33 cellular contexts compared by ENCODE assay signal in the genomic region with DNA sequence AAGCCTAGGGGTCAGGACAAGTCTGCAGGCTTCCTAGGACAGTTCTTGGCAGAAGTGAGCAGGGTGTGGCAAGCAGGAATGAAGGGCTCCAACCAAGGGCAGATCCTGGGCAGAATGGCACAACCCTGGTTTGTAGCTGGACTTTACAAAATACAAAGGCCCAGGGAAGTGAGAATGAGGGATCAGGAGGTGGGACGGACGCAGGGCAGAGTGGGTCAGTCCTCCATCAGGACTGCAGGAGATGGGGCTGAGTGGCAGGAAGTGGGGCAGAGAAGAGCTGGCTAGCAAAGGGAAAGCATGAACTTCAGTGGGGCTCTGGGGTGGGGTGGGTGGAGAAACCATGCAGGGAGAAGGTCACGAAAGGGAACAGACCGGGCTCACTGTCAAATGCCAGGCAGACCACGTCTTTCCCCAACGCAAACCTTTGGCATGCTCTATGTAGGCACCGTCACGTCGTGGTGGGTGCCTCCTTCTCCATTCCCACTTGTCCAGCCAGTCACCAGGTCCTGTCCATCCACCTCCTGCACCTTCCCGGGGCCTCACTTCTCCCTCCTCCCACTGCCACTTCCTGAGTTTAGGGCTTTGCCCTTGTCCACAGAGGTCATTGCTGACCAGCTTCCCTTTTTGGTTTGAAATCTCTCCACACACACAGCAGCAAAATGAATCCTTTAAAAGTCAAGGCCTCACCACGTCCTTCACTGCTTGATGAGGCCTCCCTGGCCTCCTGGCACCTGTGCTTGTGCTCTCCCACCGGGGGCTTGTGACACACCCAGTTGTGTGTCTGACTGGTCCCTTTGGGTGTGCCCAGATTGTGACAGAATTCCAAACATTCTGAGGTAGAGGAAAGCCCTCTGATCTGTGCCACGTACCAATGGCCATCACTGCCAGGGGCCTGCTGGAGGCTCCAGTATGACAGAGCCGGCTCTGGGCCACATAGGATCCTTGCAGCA. TPM values are rescaled to one million over a fixed set of nuclear protein-coding genes. Genes with fewer than 3 reads are reported as not detected.
DNase-seq lines count a peak whose midpoint lies in the region; ATAC-seq, FAIRE-seq and TF ChIP-seq lines count a peak whose summit lies in the region.
"Had no signal": no experiment of that assay in that cellular context is flagged by ENCODE, and none has a peak within 500 bp of the region (broad histone marks: within the 10 kb centered on the region; RNA-seq: fewer than 3 reads in every experiment).

No MANE protein-coding gene starts in this region.

- H3K9me3 ChIP-seq in left lung (no peaks in the 10 kb centered on the region), stomach (no peaks in the 10 kb centered on the region)
- H3K9me3 ChIP-seq: HAP-1, right atrium auricular region had no signal

- no peak overlapping the region for H3K27ac Mint-ChIP-seq in activated T-cell treated with anti-CD3 and anti-CD28 coated beads, Interleukin-2, amount 50 U/mL, for 24 hours
- H3K27ac Mint-ChIP-seq in immature natural killer cell, result peak overlapping the region in 2 of 6 donors; percentile 53 to 71

- H3K4me3 Mint-ChIP-seq in activated T-cell treated with anti-CD3 and anti-CD28 coated beads, Interleukin-2, amount 50 U/mL, for 24 hours, result no peak overlapping the region
- H3K4me3 Mint-ChIP-seq in activated T-cell treated with anti-CD3 and anti-CD28 coated beads, Interleukin-2, amount 50 U/mL, for 4 hours, result no peak overlapping the region
- H3K4me3 Mint-ChIP-seq in immature natural killer cell, result no peak overlapping the region
- H3K4me3 Mint-ChIP-seq: neural crest cell had no signal

- no peak for TF ChIP-seq POLR2A in stomach (IDR thresholded peaks at IDR 0.05)
- no peak for TF ChIP-seq POLR2A in H54 (IDR thresholded peaks at IDR 0.05; ENCODE audit: low read depth, low read length)

- no peaks in the 10 kb centered on the region for H3K9me3 Mint-ChIP-seq in activated T-cell treated with anti-CD3 and anti-CD28 coated beads, Interleukin-2, amount 50 U/mL, for 24 hours
- no peaks in the 10 kb centered on the region for H3K9me3 Mint-ChIP-seq in activated T-cell treated with anti-CD3 and anti-CD28 coated beads, Interleukin-2, amount 50 U/mL, for 4 hours
- H3K9me3 Mint-ChIP-seq in immature natural killer cell, result no peaks in the 10 kb centered on the region

- ATAC-seq in activated T-cell treated with anti-CD3 and anti-CD28 coated beads, Interleukin-2, amount 50 U/mL, for 4 hours, result no peak
- ATAC-seq in left lung, result peak; percentile 54

- TF ChIP-seq CTCF in left lung (IDR thresholded peaks at IDR 0.05) (no peak), stomach (IDR thresholded peaks at IDR 0.05) (no peak)

- in situ Hi-C loops in ACHN (cut with HindIII; ENCODE audit: low pct_ligation_motif_present, low pct_unique_long_range_greater_than_20kb, low sequenced_read_pairs), result no loop called here

- intact Hi-C loops in left lung (cut with DNase I) (loop anchor here in 1 of 2 donors (5.0 kb wide), 1 partner anchor 171 kb away; no protein-coding TSS in a partner anchor), stomach (cut with DNase I; ENCODE audit: low total_unique reads) (loop anchor here (10.0 kb wide), 2 partner anchors 174 to 604 kb away; no protein-coding TSS in a partner anchor)

- H3K4me1 Mint-ChIP-seq in activated T-cell treated with anti-CD3 and anti-CD28 coated beads, Interleukin-2, amount 50 U/mL, for 24 hours (ENCODE audit: low read depth), result no peaks in the 10 kb centered on the region
- H3K4me1 Mint-ChIP-seq in activated T-cell treated with anti-CD3 and anti-CD28 coated beads, Interleukin-2, amount 50 U/mL, for 4 hours (ENCODE audit: low read depth), result no peaks in the 10 kb centered on the region
- H3K4me1 Mint-ChIP-seq in immature natural killer cell, result peaks cover 0 to 2% of the 10 kb centered on the region in 2 donors

- H3K27me3 Mint-ChIP-seq in activated T-cell treated with anti-CD3 and anti-CD28 coated beads, Interleukin-2, amount 50 U/mL, for 24 hours, result no peaks in the 10 kb centered on the region
- H3K27me3 Mint-ChIP-seq in activated T-cell treated with anti-CD3 and anti-CD28 coated beads, Interleukin-2, amount 50 U/mL, for 4 hours (ENCODE audit: low read depth), result no peaks in the 10 kb centered on the region
- peaks cover 0 to 2% (median 0%) of the 10 kb centered on the region in 3 donors for H3K27me3 Mint-ChIP-seq in immature natural killer cell (ENCODE audit: low read depth in 3 of 3)

- no peak overlapping the region for H3K4me3 ChIP-seq in left lung
- H3K4me3 ChIP-seq in stomach, result no peak overlapping the region
- H3K4me3 ChIP-seq: HAP-1, lung, PC-9, right atrium auricular region had no signal

- no peak for FAIRE-seq in H54 (lab: Jason Lieb, UNC)
- FAIRE-seq: A204.1, G401.6, GM19239, kidney had no signal

- H3K36me3 ChIP-seq in left lung (peaks cover 0 to 71% of the 10 kb centered on the region in 2 donors), stomach (peaks cover 20 to 74% (median 71%) of the 10 kb centered on the region in 4 donors)

- peak; percentile 20 for DNase-seq in activated T-cell treated with anti-CD3 and anti-CD28 coated beads, Interleukin-2, amount 50 U/mL, for 24 hours
- no peak for DNase-seq in activated T-cell treated with anti-CD3 and anti-CD28 coated beads, Interleukin-2, amount 50 U/mL, for 4 hours
- peak; percentile 60 for DNase-seq in SW480 (ENCODE audit: low spot score)
- no peak for DNase-seq in left lung
- peak; percentile 13 for DNase-seq in stomach
- no peak for DNase-seq in H54 (ENCODE audit: insufficient read length, low spot score)
- DNase-seq in ACHN, result no peak
- DNase-seq in immature natural killer cell, result no peak
- DNase-seq: activated gamma-delta T cell treated with Interleukin-2 at 50 U/mL for 16 hours; AML-193; brain microvascular endothelial cell; DMS53; effector CD4-positive, alpha-beta T cell; kidney; NCI-H1105; NCI-H1930; NCI-H524 treated with DMSO at 0.1 percent for 48 hours; PC-9; SHP77; stimulated activated CD4-positive, alpha-beta T cell treated with anti-CD3 and anti-CD28 coated beads, Interleukin-12 subunit alpha, Interleukin-12 subunit beta, amount 100 ng/mL, for 4 hours; stimulated activated CD4-positive, alpha-beta T cell treated with anti-CD3 and anti-CD28 coated beads, Interleukin-4, amount 100 ng/mL, for 1 hour; stimulated activated naive CD4-positive, alpha-beta T cell; SW 1271 had no signal

- H3K4me1 ChIP-seq in left lung, result peaks cover 0 to 5% of the 10 kb centered on the region in 2 donors
- peaks cover 0 to 7% (median 2%) of the 10 kb centered on the region in 4 donors for H3K4me1 ChIP-seq in stomach
- H3K4me1 ChIP-seq: HAP-1, parathyroid adenoma, right atrium auricular region had no signal

- WGBS in stomach, 5 donors, result 79 to 86% (median 84%) methylated on average over 14 of the region's 14 CpGs

- no peaks in the 10 kb centered on the region for H3K27me3 ChIP-seq in left lung
- H3K27me3 ChIP-seq in stomach, result no peaks in the 10 kb centered on the region
- H3K27me3 ChIP-seq: brain microvascular endothelial cell, right atrium auricular region had no signal

- no peak for TF ChIP-seq EP300 in stomach (IDR thresholded peaks at IDR 0.05)

- peaks cover 72% of the 10 kb centered on the region for H3K36me3 Mint-ChIP-seq in activated T-cell treated with anti-CD3 and anti-CD28 coated beads, Interleukin-2, amount 50 U/mL, for 24 hours (ENCODE audit: low read depth)
- peaks cover 38% of the 10 kb centered on the region for H3K36me3 Mint-ChIP-seq in activated T-cell treated with anti-CD3 and anti-CD28 coated beads, Interleukin-2, amount 50 U/mL, for 4 hours (ENCODE audit: insufficient read depth)
- peaks cover 21 to 42% (median 23%) of the 10 kb centered on the region in 3 donors for H3K36me3 Mint-ChIP-seq in immature natural killer cell

- H3K27ac ChIP-seq in left lung, result no peak overlapping the region
- H3K27ac ChIP-seq in stomach, result no peak overlapping the region
- H3K27ac ChIP-seq: brain microvascular endothelial cell, epithelial cell of prostate, parathyroid adenoma, PC-9, right atrium auricular region had no signal

RNA-seq across cellular contexts. Expression of a gene that starts 8.7 kb away (rescaled TPM):
- total RNA-seq in activated T-cell treated with anti-CD3 and anti-CD28 coated beads, Interleukin-2, amount 50 U/mL, for 4 hours, result not detected
- not detected for total RNA-seq in left lung
- under 1 TPM in 1 of 5 donors, not detected in 4; 0.37 TPM for total RNA-seq in stomach
- not detected for polyA plus RNA-seq in stomach
- not detected for polyA plus RNA-seq in immature natural killer cell
- total RNA-seq: M059J, PC-9 had no signal

RNA-seq across cellular contexts. Expression of a gene that starts 18.1 kb away (rescaled TPM):
- 10 to 100 TPM; 40.4 to 44.7 (median 41.6) TPM for total RNA-seq in activated T-cell treated with anti-CD3 and anti-CD28 coated beads, Interleukin-2, amount 50 U/mL, for 4 hours
- total RNA-seq in left lung (10 to 100 TPM; 47.4 to 76.1 TPM), stomach (10 to 100 TPM; 17.8 to 78.2 (median 43.0) TPM)
- polyA plus RNA-seq in stomach (10 to 100 TPM in 2 of 3 donors, 1 to 10 TPM in 1; 5.0 to 18.2 (median 13.4) TPM), immature natural killer cell (10 to 100 TPM; 11.8 to 20.8 (median 17.3) TPM)

RNA-seq across cellular contexts. Expression of a gene that starts 18.3 kb away (rescaled TPM):
- 1 to 10 TPM; 4.5 to 7.9 (median 5.0) TPM for total RNA-seq in activated T-cell treated with anti-CD3 and anti-CD28 coated beads, Interleukin-2, amount 50 U/mL, for 4 hours
- total RNA-seq in left lung (1 to 10 TPM; 4.3 to 6.9 TPM), stomach (1 to 10 TPM in 2 of 5 donors, under 1 TPM in 1, not detected in 2; 0.89 to 6.7 (median 6.1) TPM)
- polyA plus RNA-seq in stomach (1 to 10 TPM; 3.9 to 6.0 (median 4.1) TPM), immature natural killer cell (1 to 10 TPM; 4.7 to 8.8 (median 5.9) TPM)

RNA-seq across cellular contexts. Expression of a gene that starts 36.1 kb away (rescaled TPM):
- total RNA-seq in activated T-cell treated with anti-CD3 and anti-CD28 coated beads, Interleukin-2, amount 50 U/mL, for 4 hours, result under 1 TPM in 2 of 3 donors, not detected in 1; 0.10 to 0.24 TPM
- total RNA-seq in left lung (under 1 TPM in 1 of 2 donors, not detected in 1; 0.17 TPM), stomach (under 1 TPM in 1 of 5 donors, not detected in 4; 0.55 TPM)
- polyA plus RNA-seq in stomach (under 1 TPM in 1 of 3 donors, not detected in 2; 0.03 TPM), immature natural killer cell (under 1 TPM in 1 of 3 donors, not detected in 2; 0.14 TPM)
- total RNA-seq: right atrium auricular region had no signal

Comparison
In these comparisons a context has a peak if more than half of its experiments do, and no peak if none do; other contexts are left out.
1. DNase-seq: peak in activated T-cell treated with anti-CD3 and anti-CD28 coated beads, Interleukin-2, amount 50 U/mL, for 24 hours (single experiment), SW480 (single experiment) and stomach (single experiment); none in activated T-cell treated with anti-CD3 and anti-CD28 coated beads, Interleukin-2, amount 50 U/mL, for 4 hours (single experiment), left lung (0 of 2), H54 (single experiment), ACHN (single experiment) and immature natural killer cell (0 of 3).